In genomic region chr16:17836868-17837602, GRCh38 we compare ENCODE assay signal across 12 cellular contexts.
DNase-seq lines count a peak whose midpoint lies in the region; TF ChIP-seq lines count a peak whose summit lies in the region.
"Had no signal": no experiment of that assay in that cellular context is flagged by ENCODE, and none has a peak within 500 bp of the region (broad histone marks: within the 10 kb centered on the region; RNA-seq: fewer than 3 reads in every experiment).

No MANE protein-coding gene starts in this region.

- H3K4me3 ChIP-seq in BJ (ENCODE audit: low read depth, low read length) (no peak overlapping the region), astrocyte of the spinal cord (ENCODE audit: low read depth, low read length) (no peak overlapping the region), prostate gland (no peak overlapping the region), HAP-1 (no peak overlapping the region)
- no peak overlapping the region for H3K4me3 ChIP-seq in Jurkat, Clone E6-1 (ENCODE audit: low read length)
- H3K4me3 ChIP-seq: upper lobe of left lung had no signal

- CTCF ChIA-PET in BJ (lab: Yijun Ruan, JAX) = interaction anchor here (0.7 to 1.3 kb wide), 5 partner anchors 9 to 258 kb away, joined by 3 to 4 read pairs (median 3); no protein-coding TSS in a partner anchor

- H3K4me1 ChIP-seq in prostate gland (replicated peaks) (no peaks in the 10 kb centered on the region), HAP-1 (no peaks in the 10 kb centered on the region)
- H3K4me1 ChIP-seq: upper lobe of left lung had no signal

- DNase-seq in BJ (ENCODE audit: low read depth) (peak; percentile 92), astrocyte of the spinal cord (ENCODE audit: low read depth, low spot score) (peak; percentile 98), islet precursor cell (peak; percentile 95), prostate gland (ENCODE audit: low spot score) (no peak), NCI-H2171 (lab: John Stamatoyannopoulos, UW) (no peak), HAP-1 (ENCODE audit: low spot score in 2 of 2) (no peak), epidermal melanocyte (ENCODE audit: insufficient read length, low spot score) (no peak)
- DNase-seq in Jurkat, Clone E6-1 (ENCODE audit: low read depth, low spot score) = peak; percentile 53
- DNase-seq: foreskin melanocyte; naive thymus-derived CD4-positive, alpha-beta T cell; stimulated activated CD4-positive, alpha-beta T cell treated with anti-CD3 and anti-CD28 coated beads, Interleukin-4, amount 100 ng/mL, for 1 hour; upper lobe of left lung had no signal

- intact Hi-C loops in prostate gland (cut with DNase I) = no loop called here

- in situ Hi-C loops in astrocyte of the spinal cord (cut with HindIII; ENCODE audit: low sequenced_read_pairs) (no loop called here), HAP-1 (cut with MboI; ENCODE audit: low sequenced_read_pairs) (no loop called here)

- H3K9me3 ChIP-seq in prostate gland = no peaks in the 10 kb centered on the region
- H3K9me3 ChIP-seq in HAP-1 = no peaks in the 10 kb centered on the region; the same call in 1 of the 2 replicates
- H3K9me3 ChIP-seq: upper lobe of left lung had no signal

- H3K27ac ChIP-seq in prostate gland = no peak overlapping the region
- H3K27ac ChIP-seq: upper lobe of left lung had no signal

- TF ChIP-seq CTCF in BJ (IDR thresholded peaks at IDR 0.05; ENCODE audit: insufficient read depth, low read depth, low read length) = no peak
- TF ChIP-seq CTCF in astrocyte of the spinal cord (IDR thresholded peaks at IDR 0.05; ENCODE audit: low read depth, low read length) = no peak
- TF ChIP-seq CTCF in prostate gland (IDR thresholded peaks at IDR 0.05) = no peak

- POLR2A ChIA-PET in BJ (lab: Charles Lee) = interaction anchor here (0.6 kb wide), 1 partner anchor 89 kb away, joined by 3 read pairs; no protein-coding TSS in a partner anchor

- no peak for TF ChIP-seq POLR2A in prostate gland (IDR thresholded peaks at IDR 0.05)

- H3K27me3 ChIP-seq in BJ (ENCODE audit: control insufficient read depth, insufficient read depth, low read length) (no peaks in the 10 kb centered on the region), prostate gland (replicated peaks; ENCODE audit: insufficient read depth) (no peaks in the 10 kb centered on the region), HAP-1 (ENCODE audit: low read depth) (no peaks in the 10 kb centered on the region)
- H3K27me3 ChIP-seq: upper lobe of left lung had no signal

- H3K36me3 ChIP-seq in BJ (ENCODE audit: control insufficient read depth, insufficient read depth, low read length) = no peaks in the 10 kb centered on the region
- no peaks in the 10 kb centered on the region for H3K36me3 ChIP-seq in prostate gland
- no peaks in the 10 kb centered on the region for H3K36me3 ChIP-seq in HAP-1 (replicated peaks)
- H3K36me3 ChIP-seq: upper lobe of left lung had no signal

- WGBS in prostate gland = 58% methylated on average over 12 of the region's 12 CpGs

Comparison
In these comparisons a context has a peak if more than half of its experiments do, and no peak if none do; other contexts are left out.
1. DNase-seq: peak in BJ (single experiment), Jurkat, Clone E6-1 (single experiment), astrocyte of the spinal cord (single experiment) and islet precursor cell (single experiment); none in prostate gland (single experiment), NCI-H2171 (single experiment), HAP-1 (0 of 2) and epidermal melanocyte (single experiment).